ENCODE assay signal across 8 cellular contexts in the genomic region with DNA sequence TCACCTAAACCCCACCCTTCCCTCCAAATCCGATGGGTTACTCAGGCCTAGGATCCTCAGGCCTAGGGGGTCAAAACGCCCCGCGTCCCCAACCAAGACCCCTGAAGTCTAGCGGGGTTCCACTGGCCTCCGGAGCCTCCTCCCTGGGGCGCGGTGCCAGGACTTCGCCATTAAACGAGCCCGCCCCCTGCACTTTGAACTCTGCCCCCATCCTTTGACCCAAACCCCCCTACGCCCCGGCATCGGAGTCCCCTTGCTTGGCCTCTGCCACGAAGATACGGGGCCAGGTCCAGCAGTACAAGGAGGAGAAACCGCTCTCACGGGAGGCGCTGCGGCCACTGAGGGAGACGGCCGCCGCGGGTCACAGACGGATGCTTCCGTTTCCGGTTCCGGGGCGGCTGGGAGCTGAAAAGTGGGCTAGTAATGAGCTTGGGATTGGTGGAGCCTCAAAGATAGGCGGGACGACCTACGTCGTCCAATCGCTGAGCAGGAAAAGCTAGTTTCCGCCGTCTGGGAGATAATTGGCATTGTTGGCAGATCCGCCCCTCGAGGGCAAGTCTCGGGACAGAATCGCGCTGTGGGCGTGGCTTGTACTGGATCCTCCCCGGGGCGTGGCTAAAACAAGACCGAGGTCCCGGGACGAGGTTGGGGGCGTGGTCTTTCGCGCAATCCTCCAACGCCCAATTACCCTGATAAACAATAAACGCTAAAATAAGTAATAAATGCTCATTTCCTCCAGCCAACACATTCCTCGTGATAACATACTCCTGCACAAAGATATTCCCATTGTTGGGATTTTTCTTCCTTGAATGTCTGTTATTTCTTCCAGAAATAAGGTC. TPM values are rescaled to one million over a fixed set of nuclear protein-coding genes. Genes with fewer than 3 reads are reported as not detected.
DNase-seq lines count a peak whose midpoint lies in the region; ATAC-seq and TF ChIP-seq lines count a peak whose summit lies in the region.

No MANE protein-coding gene starts in this region.

- H3K27me3 ChIP-seq in BLaER1 treated with 17β-estradiol and CSF1 and Interleukin-3, amounts not matched to agents 10 nM and 100 nM = no peaks in the 10 kb centered on the region
- H3K27me3 ChIP-seq in layer of hippocampus (ENCODE audit: control insufficient read depth, insufficient read depth, low read length) = no peaks in the 10 kb centered on the region

- H3K36me3 Mint-ChIP-seq in activated CD4-positive, alpha-beta T cell treated with anti-CD3 and anti-CD28 coated beads, Interleukin-2, amount 10 ng/mL, durations not matched to agents 7 days and 5 days (ENCODE audit: low read depth) = peaks cover 10% of the 10 kb centered on the region

- H3K4me2 ChIP-seq in BLaER1 treated with 17β-estradiol and CSF1 and Interleukin-3, amounts not matched to agents 10 nM and 100 nM = peak overlapping the region; percentile 85 to 99 (median 96)

- POLR2A ChIA-PET in activated CD4-positive, alpha-beta T cell treated with anti-CD3 and anti-CD28 coated beads, Interleukin-2, amount 10 ng/mL, durations not matched to agents 7 days and 5 days (lab: Charles Lee) = no interaction called here

- H3K4me1 ChIP-seq in BLaER1 treated with 17β-estradiol and CSF1 and Interleukin-3, amounts not matched to agents 10 nM and 100 nM = peaks cover 13 to 36% (median 27%) of the 10 kb centered on the region in 10 experiments

- H3K9me3 Mint-ChIP-seq in activated CD4-positive, alpha-beta T cell treated with anti-CD3 and anti-CD28 coated beads, Interleukin-2, amount 10 ng/mL, durations not matched to agents 7 days and 5 days = no peaks in the 10 kb centered on the region

- peak; percentile 92 for ATAC-seq in GM19328 (IDR thresholded peaks at IDR 0.05; ENCODE audit: unreplicated experiment)
- peak; percentile 82 for ATAC-seq in HG03469 (IDR thresholded peaks at IDR 0.05; ENCODE audit: unreplicated experiment)

- H3K27ac ChIP-seq in BLaER1 treated with 17β-estradiol and CSF1 and Interleukin-3, amounts not matched to agents 10 nM and 100 nM = peak overlapping the region; percentile 86 to 97 (median 93)
- H3K27ac ChIP-seq in coronary artery (peak overlapping the region; percentile 94 to 97), layer of hippocampus (ENCODE audit: low read depth, low read length) (peak overlapping the region; percentile 95)

- TF ChIP-seq CTCF in coronary artery (IDR thresholded peaks at IDR 0.05) = no peak

- H3K36me3 ChIP-seq in BLaER1 treated with 17β-estradiol and CSF1 and Interleukin-3, amounts not matched to agents 10 nM and 100 nM = no peaks in the 10 kb centered on the region

- DNase-seq in NCI-H526 (lab: John Stamatoyannopoulos, UW) = peak; percentile 97
- peak; percentile 100 for DNase-seq in activated CD4-positive, alpha-beta T cell treated with anti-CD3 and anti-CD28 coated beads, Interleukin-2, amount 10 ng/mL, durations not matched to agents 7 days and 5 days
- peak; percentile 100 for DNase-seq in coronary artery (ENCODE audit: low spot score)
- DNase-seq in stimulated activated CD4-positive, alpha-beta T cell treated with anti-CD3 and anti-CD28 coated beads, Interleukin-1b, Interleukin-23, amount 100 ng/mL, for 24 hours (ENCODE audit: low read depth in 4 of 4, low spot score in 1 of 4) = peak; percentile 100

- CTCF ChIA-PET in activated CD4-positive, alpha-beta T cell treated with anti-CD3 and anti-CD28 coated beads, Interleukin-2, amount 10 ng/mL, durations not matched to agents 7 days and 5 days (lab: Charles Lee) = interaction anchor here (0.6 to 3.9 kb wide), 34 partner anchors 9 to 812 kb away, joined by 3 to 33 read pairs (median 4); a partner anchor contains a TSS

- no peaks in the 10 kb centered on the region for H3K27me3 Mint-ChIP-seq in activated CD4-positive, alpha-beta T cell treated with anti-CD3 and anti-CD28 coated beads, Interleukin-2, amount 10 ng/mL, durations not matched to agents 7 days and 5 days

- peak overlapping the region; percentile 75 to 95 (median 82) for H3K4me3 ChIP-seq in BLaER1 treated with 17β-estradiol and CSF1 and Interleukin-3, amounts not matched to agents 10 nM and 100 nM
- peak overlapping the region; percentile 78 for H3K4me3 ChIP-seq in coronary artery

- peaks cover 27% of the 10 kb centered on the region for H3K4me1 Mint-ChIP-seq in activated CD4-positive, alpha-beta T cell treated with anti-CD3 and anti-CD28 coated beads, Interleukin-2, amount 10 ng/mL, durations not matched to agents 7 days and 5 days

- peak overlapping the region; percentile 88 to 96 (median 90) for H3K9ac ChIP-seq in BLaER1 treated with 17β-estradiol and CSF1 and Interleukin-3, amounts not matched to agents 10 nM and 100 nM

- no peaks in the 10 kb centered on the region for H4K20me1 ChIP-seq in BLaER1 treated with 17β-estradiol and CSF1 and Interleukin-3, amounts not matched to agents 10 nM and 100 nM

- H3K27ac Mint-ChIP-seq in activated CD4-positive, alpha-beta T cell treated with anti-CD3 and anti-CD28 coated beads, Interleukin-2, amount 10 ng/mL, durations not matched to agents 7 days and 5 days = peak overlapping the region; percentile 97

- peak overlapping the region; percentile 94 for H3K4me3 Mint-ChIP-seq in activated CD4-positive, alpha-beta T cell treated with anti-CD3 and anti-CD28 coated beads, Interleukin-2, amount 10 ng/mL, durations not matched to agents 7 days and 5 days

- no peaks in the 10 kb centered on the region for H3K9me3 ChIP-seq in BLaER1 treated with 17β-estradiol and CSF1 and Interleukin-3, amounts not matched to agents 10 nM and 100 nM (replicated peaks in 1 of 11)

RNA-seq across cellular contexts. Expression of a gene that starts 5.7 kb away (rescaled TPM):
- 1 to 10 TPM; 4.6 to 5.6 TPM for total RNA-seq in activated CD4-positive, alpha-beta T cell treated with anti-CD3 and anti-CD28 coated beads, Interleukin-2, amount 10 ng/mL, durations not matched to agents 7 days and 5 days

RNA-seq across cellular contexts. Expression of a gene that starts 26.9 kb away (rescaled TPM):
- 1 to 10 TPM; 1.2 to 1.6 TPM for total RNA-seq in activated CD4-positive, alpha-beta T cell treated with anti-CD3 and anti-CD28 coated beads, Interleukin-2, amount 10 ng/mL, durations not matched to agents 7 days and 5 days

RNA-seq across cellular contexts. Expression of a gene that starts 49.8 kb away (rescaled TPM):
- total RNA-seq in activated CD4-positive, alpha-beta T cell treated with anti-CD3 and anti-CD28 coated beads, Interleukin-2, amount 10 ng/mL, durations not matched to agents 7 days and 5 days = 1 to 10 TPM; 4.4 to 4.9 TPM

Comparison
In these comparisons a context has a peak if more than half of its experiments do, and no peak if none do; other contexts are left out.
1. Peak in every context shown above with its lines: DNase-seq, ATAC-seq, H3K4me3 ChIP-seq and H3K27ac ChIP-seq.